8 cellular contexts compared by ENCODE assay signal in the genomic region with DNA sequence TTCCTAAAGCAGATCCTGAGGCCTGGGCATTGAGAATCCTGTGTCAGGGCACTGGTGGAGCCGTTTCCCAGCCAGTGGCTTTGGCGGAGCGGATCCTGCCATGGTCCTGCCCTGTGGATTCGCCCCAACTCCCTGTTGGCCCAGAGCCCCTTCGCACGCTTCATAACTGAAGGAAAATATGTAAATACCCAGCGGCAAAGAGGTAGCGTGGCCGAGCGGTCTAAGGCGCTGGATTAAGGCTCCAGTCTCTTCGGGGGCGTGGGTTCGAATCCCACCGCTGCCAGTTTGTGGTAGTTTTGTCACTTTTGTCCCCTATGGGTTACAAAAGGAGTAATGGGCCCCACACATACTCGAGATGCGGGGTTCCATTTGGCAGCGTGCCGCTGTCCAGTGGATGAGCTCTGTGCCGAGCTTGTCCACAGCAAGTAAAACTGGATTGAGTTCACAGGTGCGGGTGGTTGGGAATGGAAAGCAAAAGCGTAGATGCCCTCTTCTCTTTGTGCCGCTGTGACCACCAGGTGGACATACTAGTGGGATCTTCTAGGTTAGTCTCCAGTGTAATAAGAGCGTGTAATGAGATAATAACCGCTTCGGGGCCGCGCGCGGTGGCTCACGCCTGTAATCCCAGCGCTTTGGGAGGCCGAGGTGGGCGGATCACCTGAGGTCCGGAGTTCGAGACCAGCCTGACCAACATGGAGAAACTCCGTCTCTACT.
DNase-seq lines count a peak whose midpoint lies in the region; ATAC-seq and TF ChIP-seq lines count a peak whose summit lies in the region.

No MANE protein-coding gene starts in this region.

- DNase-seq in activated naive CD8-positive, alpha-beta T cell treated with anti-CD3 and anti-CD28 coated beads, Interleukin-2, amount 50 U/mL, for 24 hours, result peak; percentile 78
- no peak for DNase-seq in iPS DF 6.9 (ENCODE audit: low read depth, low spot score)
- peak; percentile 39 for DNase-seq in skeletal muscle cell (ENCODE audit: low read depth)
- DNase-seq in NOMO-1 (lab: John Stamatoyannopoulos, UW; ENCODE audit: unreplicated experiment in 2 of 2), result no peak

- no peak overlapping the region for H3K9ac ChIP-seq in BLaER1

- H3K27me3 ChIP-seq in BLaER1, result no peaks in the 10 kb centered on the region
- peaks cover 17% of the 10 kb centered on the region for H3K27me3 ChIP-seq in iPS DF 6.9 (ENCODE audit: control insufficient read depth, insufficient read depth, low read length)

- TF ChIP-seq CTCF in LNCAP (IDR thresholded peaks at IDR 0.05), result peak; percentile 31; the same call in 1 of the 2 replicates

- peaks cover 36% of the 10 kb centered on the region for H3K4me1 ChIP-seq in BLaER1
- H3K4me1 ChIP-seq in iPS DF 6.9 (ENCODE audit: control insufficient read depth, insufficient read depth, low read length), result peaks cover 3% of the 10 kb centered on the region; the same call in 1 of the 2 replicates

- no CpG with 5 or more reads among the region's 37 CpGs for WGBS in iPS DF 6.9 (ENCODE audit: insufficient coverage, insufficient read length)

- peaks cover 11% of the 10 kb centered on the region for H3K36me3 Mint-ChIP-seq in activated naive CD8-positive, alpha-beta T cell treated with anti-CD3 and anti-CD28 coated beads, Interleukin-2, amount 50 U/mL, for 24 hours (ENCODE audit: low read depth)

- H3K27ac ChIP-seq in BLaER1 (no peak overlapping the region), iPS DF 6.9 (ENCODE audit: low read length) (no peak overlapping the region)

- no peaks in the 10 kb centered on the region for H3K9me3 Mint-ChIP-seq in activated naive CD8-positive, alpha-beta T cell treated with anti-CD3 and anti-CD28 coated beads, Interleukin-2, amount 50 U/mL, for 24 hours

- H4K20me1 ChIP-seq in BLaER1, result no peaks in the 10 kb centered on the region

- H3K4me2 ChIP-seq in BLaER1, result peak overlapping the region; percentile 97

- H3K27me3 Mint-ChIP-seq in activated naive CD8-positive, alpha-beta T cell treated with anti-CD3 and anti-CD28 coated beads, Interleukin-2, amount 50 U/mL, for 24 hours, result peaks cover 14% of the 10 kb centered on the region

- peaks cover 62% of the 10 kb centered on the region for H3K4me1 Mint-ChIP-seq in activated naive CD8-positive, alpha-beta T cell treated with anti-CD3 and anti-CD28 coated beads, Interleukin-2, amount 50 U/mL, for 24 hours

- H3K36me3 ChIP-seq in BLaER1, result no peaks in the 10 kb centered on the region
- H3K36me3 ChIP-seq in iPS DF 6.9 (ENCODE audit: control insufficient read depth, insufficient read depth, low read length), result no peaks in the 10 kb centered on the region

- peak overlapping the region; percentile 92 for H3K4me3 Mint-ChIP-seq in activated naive CD8-positive, alpha-beta T cell treated with anti-CD3 and anti-CD28 coated beads, Interleukin-2, amount 50 U/mL, for 24 hours

- H3K27ac Mint-ChIP-seq in activated naive CD8-positive, alpha-beta T cell treated with anti-CD3 and anti-CD28 coated beads, Interleukin-2, amount 50 U/mL, for 24 hours, result peak overlapping the region; percentile 99

- H3K9me3 ChIP-seq in BLaER1 (no peaks in the 10 kb centered on the region), iPS DF 6.9 (ENCODE audit: control insufficient read depth, insufficient read depth, low read length) (no peaks in the 10 kb centered on the region; the same call in 1 of the 2 replicates)

- peak; percentile 7 for ATAC-seq in activated naive CD8-positive, alpha-beta T cell treated with anti-CD3 and anti-CD28 coated beads, Interleukin-2, amount 50 U/mL, for 24 hours
- ATAC-seq in HG03039 (IDR thresholded peaks at IDR 0.05; ENCODE audit: unreplicated experiment), result no peak
- ATAC-seq in GM18870 (IDR thresholded peaks at IDR 0.05; ENCODE audit: unreplicated experiment), result no peak

- H3K4me3 ChIP-seq in BLaER1 (peak overlapping the region; percentile 87), iPS DF 6.9 (ENCODE audit: low read length) (peak overlapping the region; percentile 72; the same call in 1 of the 2 replicates), skeletal muscle cell (ENCODE audit: low read depth, low read length) (peak overlapping the region; percentile 93)

Comparison
In these comparisons a context has a peak if more than half of its experiments do, and no peak if none do; other contexts are left out.
1. DNase-seq: peak in activated naive CD8-positive, alpha-beta T cell treated with anti-CD3 and anti-CD28 coated beads, Interleukin-2, amount 50 U/mL, for 24 hours (single experiment) and skeletal muscle cell (single experiment); none in iPS DF 6.9 (single experiment) and NOMO-1 (0 of 2).
2. Peak in every context shown above with its lines, with median percentiles within 50 percentile points of each other: H3K4me3 ChIP-seq.